1 cellular context compared by ENCODE assay signal in the genomic region with DNA sequence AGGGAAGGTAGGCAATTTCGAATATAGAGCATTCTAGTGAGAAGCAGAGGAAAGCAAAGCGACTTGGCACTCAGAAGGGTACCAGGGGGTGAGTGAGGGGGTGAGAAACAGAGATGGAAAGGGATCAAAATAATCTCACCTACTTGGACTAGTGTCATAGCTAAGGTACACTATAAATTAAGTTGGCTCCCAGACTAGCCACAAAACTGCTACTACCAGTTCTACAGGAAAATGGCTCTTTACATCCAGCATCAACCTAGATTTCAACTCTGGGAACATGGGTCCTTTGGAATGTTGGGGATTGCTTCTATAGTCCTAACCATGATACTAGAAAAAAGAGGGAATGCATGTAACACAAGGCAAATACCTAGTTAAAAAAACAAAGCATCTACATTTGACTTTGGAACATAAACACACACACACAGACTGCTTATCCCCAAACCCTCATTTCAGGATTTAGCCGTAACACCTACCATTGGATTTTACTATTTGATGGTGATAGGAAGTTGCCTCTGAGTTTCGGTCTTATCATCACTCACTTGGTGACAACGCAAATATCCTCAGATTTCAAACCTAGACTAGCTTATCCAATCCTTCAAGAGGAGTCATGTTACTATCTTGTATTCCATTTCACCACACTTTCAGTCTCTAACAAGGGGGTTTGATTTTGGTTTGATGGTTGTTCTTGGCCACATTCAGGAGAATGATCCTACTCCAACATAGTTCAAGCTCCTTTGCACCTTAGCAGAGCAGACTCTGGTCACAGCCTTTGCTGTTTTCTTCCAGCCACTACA.
TF ChIP-seq lines count a peak whose summit lies in the region.

No MANE protein-coding gene starts in this region.

TF ChIP-seq in GM23338, 12 proteins besides CTCF, POLR2A, EP300 and RAD21:
- TF ChIP-seq, protein P1, sequence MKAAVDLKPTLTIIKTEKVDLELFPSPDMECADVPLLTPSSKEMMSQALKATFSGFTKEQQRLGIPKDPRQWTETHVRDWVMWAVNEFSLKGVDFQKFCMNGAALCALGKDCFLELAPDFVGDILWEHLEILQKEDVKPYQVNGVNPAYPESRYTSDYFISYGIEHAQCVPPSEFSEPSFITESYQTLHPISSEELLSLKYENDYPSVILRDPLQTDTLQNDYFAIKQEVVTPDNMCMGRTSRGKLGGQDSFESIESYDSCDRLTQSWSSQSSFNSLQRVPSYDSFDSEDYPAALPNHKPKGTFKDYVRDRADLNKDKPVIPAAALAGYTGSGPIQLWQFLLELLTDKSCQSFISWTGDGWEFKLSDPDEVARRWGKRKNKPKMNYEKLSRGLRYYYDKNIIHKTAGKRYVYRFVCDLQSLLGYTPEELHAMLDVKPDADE (IDR thresholded peaks at IDR 0.05) = no peak
- TF ChIP-seq NANOG (IDR thresholded peaks at IDR 0.05; ENCODE audit: borderline replicate concordance) (no peak), ZNF331 (CRISPR knock-in tag; IDR thresholded peaks at IDR 0.05; ENCODE audit: low read depth) (no peak), CREB1 (CRISPR knock-in tag; IDR thresholded peaks at IDR 0.05; ENCODE audit: low read depth) (no peak), EZH2phosphoT487 (IDR thresholded peaks at IDR 0.05; ENCODE audit: unreplicated experiment) (no peak), EZH2 (IDR thresholded peaks at IDR 0.05; ENCODE audit: low read depth, unreplicated experiment) (no peak), STAT1 (IDR thresholded peaks at IDR 0.05; ENCODE audit: unreplicated experiment) (no peak), ZNF462 (CRISPR knock-in tag; IDR thresholded peaks at IDR 0.05) (no peak), ZNF114 (CRISPR knock-in tag; IDR thresholded peaks at IDR 0.05) (no peak), REST (IDR thresholded peaks at IDR 0.05; ENCODE audit: unreplicated experiment) (no peak), JUNB (IDR thresholded peaks at IDR 0.05; ENCODE audit: unreplicated experiment) (no peak), POLR2AphosphoS5 (IDR thresholded peaks at IDR 0.05; ENCODE audit: low read depth) (no peak)
